ENCODE assay signal across 13 cellular contexts in the genomic region with DNA sequence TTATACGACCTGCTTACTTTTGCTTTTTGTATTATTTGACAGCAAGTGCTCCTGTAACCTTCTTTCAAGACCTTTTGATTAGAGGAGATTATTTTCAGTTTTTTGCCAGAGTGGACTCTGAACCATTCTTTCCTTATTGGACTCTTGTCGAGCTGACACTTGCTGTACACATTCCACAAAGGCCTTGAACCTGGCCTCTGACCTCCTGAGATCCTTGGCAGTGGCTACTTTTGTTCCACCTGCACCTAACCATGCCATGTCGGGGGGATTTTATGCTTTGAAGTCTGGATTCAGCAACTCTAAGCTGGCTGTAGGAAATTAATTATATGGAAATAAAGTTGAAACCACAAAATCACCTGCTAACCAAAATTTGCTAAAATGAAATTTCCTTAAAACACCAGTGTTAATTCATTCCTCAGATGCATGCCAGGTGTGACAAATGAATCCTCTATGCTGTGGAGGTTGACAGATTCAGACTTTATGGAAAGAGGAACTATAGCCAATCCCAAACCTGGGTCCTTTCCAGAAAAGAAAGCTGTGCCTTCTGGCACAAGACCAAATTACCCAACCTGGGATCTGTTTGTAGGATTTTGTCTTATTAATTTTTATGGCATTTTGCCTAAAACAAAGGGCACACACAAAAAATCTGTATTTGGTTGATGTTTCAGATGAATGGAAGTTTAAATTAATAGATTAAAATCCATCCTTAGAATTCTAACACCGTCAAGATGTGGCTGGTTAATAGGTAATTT.
DNase-seq lines count a peak whose midpoint lies in the region; ATAC-seq, FAIRE-seq and TF ChIP-seq lines count a peak whose summit lies in the region.
"Had no signal": no experiment of that assay in that cellular context is flagged by ENCODE, and none has a peak within 500 bp of the region (broad histone marks: within the 10 kb centered on the region; RNA-seq: fewer than 3 reads in every experiment).

No MANE protein-coding gene starts in this region.

- peak overlapping the region; percentile 47; the same call in 1 of the 2 replicates for H3K4me2 ChIP-seq in GM12878 (ENCODE audit: control insufficient read depth, insufficient read depth)
- no peak overlapping the region for H3K4me2 ChIP-seq in neural progenitor cell

- H3K79me2 ChIP-seq in GM12878 (ENCODE audit: control insufficient read depth, insufficient read depth, low read length): no peaks in the 10 kb centered on the region; the same call in none of the 2 replicates
- no peaks in the 10 kb centered on the region for H3K79me2 ChIP-seq in neural progenitor cell (ENCODE audit: low read depth)

- SMC1A ChIA-PET in GM12878 (lab: Charles Lee; ENCODE audit: uncharacterized antibody, unreplicated experiment): interaction anchor here (0.8 to 14.3 kb wide), 12 partner anchors 8 to 316 kb away, joined by 3 to 246 read pairs (median 6); no protein-coding TSS in a partner anchor

- H4K20me1 ChIP-seq in GM12878 (ENCODE audit: control insufficient read depth, insufficient read depth): no peaks in the 10 kb centered on the region
- H4K20me1 ChIP-seq in neural progenitor cell (ENCODE audit: low read depth): no peaks in the 10 kb centered on the region

- ATAC-seq in GM12878 (no peak), HG03432 (IDR thresholded peaks at IDR 0.05; ENCODE audit: unreplicated experiment) (no peak), HG03280 (IDR thresholded peaks at IDR 0.05; ENCODE audit: unreplicated experiment) (no peak)

- H3K4me3 ChIP-seq in GM12878 (no peak overlapping the region), neural progenitor cell (no peak overlapping the region)
- H3K4me3 ChIP-seq: colonic mucosa, ovary, thyroid gland had no signal

- H3K4me3 Mint-ChIP-seq in neural progenitor cell: no peak overlapping the region

- H3K9me3 ChIP-seq in GM12878 (replicated peaks; ENCODE audit: control insufficient read depth, insufficient read depth, low read length) (peaks cover 7% of the 10 kb centered on the region), neural progenitor cell (ENCODE audit: low read depth) (no peaks in the 10 kb centered on the region)
- H3K9me3 ChIP-seq: colonic mucosa, ovary, thyroid gland had no signal

- H3K27ac ChIP-seq in GM12878 (ENCODE audit: control insufficient read depth, insufficient read depth) (peak overlapping the region; percentile 30), neural progenitor cell (no peak overlapping the region)
- H3K27ac ChIP-seq: 22Rv1, colonic mucosa, ovary, thyroid gland had no signal

- no peaks in the 10 kb centered on the region for H3F3A ChIP-seq in neural progenitor cell (ENCODE audit: low read depth)

- intact Hi-C loops in GM12878 (cut with micrococcal nuclease; ENCODE audit: unreplicated experiment): no loop called here

- CTCF ChIA-PET in GM12878 (lab: Yijun Ruan, JAX): interaction anchor here (1.3 to 4.6 kb wide), 8 partner anchors 8 to 316 kb away, joined by 3 to 24 read pairs (median 6); no protein-coding TSS in a partner anchor

- H3K36me3 Mint-ChIP-seq in neural progenitor cell: no peaks in the 10 kb centered on the region
- H3K36me3 Mint-ChIP-seq: activated naive CD4-positive, alpha-beta T cell treated with anti-CD3 and anti-CD28 coated beads, Interleukin-2, amount 50 U/mL, for 72 hours had no signal

- no peaks in the 10 kb centered on the region for H3K9me3 Mint-ChIP-seq in neural progenitor cell
- H3K9me3 Mint-ChIP-seq: activated naive CD4-positive, alpha-beta T cell treated with anti-CD3 and anti-CD28 coated beads, Interleukin-2, amount 50 U/mL, for 72 hours had no signal

- TSS peak; percentile 73 for BruUV-seq in GM12878 (replicated peaks; lab: Mats Ljungman, UMichigan)

- TF ChIP-seq CTCF in GM12878 (IDR thresholded peaks at IDR 0.05 in 2 of 3, conservative IDR thresholded peaks at IDR 0.05 in 1 of 3; ENCODE audit: control insufficient read depth in 2 of 3, extremely low read depth in 1 of 3, insufficient read depth in 1 of 3, low read depth in 3 of 3, low read length in 3 of 3) (no peak), neural progenitor cell (IDR thresholded peaks at IDR 0.05) (no peak)

- POLR2A ChIA-PET in GM12878 (lab: Charles Lee): interaction anchor here (1.0 to 9.1 kb wide), 6 partner anchors 8 to 93 kb away, joined by 3 to 74 read pairs (median 5); no protein-coding TSS in a partner anchor

- TF ChIP-seq POLR2A in GM12878 (IDR thresholded peaks at IDR 0.05; ENCODE audit: low read depth, low read length): no peak

- peak; percentile 57 for DNase-seq in DMS 273 (lab: John Stamatoyannopoulos, UW; ENCODE audit: unreplicated experiment)
- DNase-seq in DMS 273 treated with DMSO at 0.1 percent for 48 hours (lab: John Stamatoyannopoulos, UW): no peak
- DNase-seq in NCI-H2171 (lab: John Stamatoyannopoulos, UW): peak; percentile 60
- no peak for DNase-seq in GM12878 (ENCODE audit: low read depth, low spot score)
- no peak for DNase-seq in neural progenitor cell (ENCODE audit: low spot score)
- no peak for DNase-seq in NCI-H128 (lab: John Stamatoyannopoulos, UW; ENCODE audit: unreplicated experiment)
- DNase-seq: colonic mucosa, thyroid gland had no signal

- FAIRE-seq in GM12878 (lab: Jason Lieb, UNC): no peak

- no peaks in the 10 kb centered on the region for H3K36me3 ChIP-seq in GM12878 (ENCODE audit: control insufficient read depth in 2 of 2, insufficient read depth in 2 of 2, low read length in 1 of 2)
- no peaks in the 10 kb centered on the region for H3K36me3 ChIP-seq in neural progenitor cell
- H3K36me3 ChIP-seq: colonic mucosa, ovary, thyroid gland had no signal

- H3K4me1 ChIP-seq in GM12878 (ENCODE audit: control insufficient read depth, insufficient read depth, low read length) (peaks cover 51% of the 10 kb centered on the region), neural progenitor cell (no peaks in the 10 kb centered on the region)
- H3K4me1 ChIP-seq: colonic mucosa, thyroid gland had no signal

- in situ Hi-C loops in GM12878 (cut with MboI): no loop called here

- RAD21 ChIA-PET in GM12878 (lab: Charles Lee; ENCODE audit: unreplicated experiment): interaction anchor here (0.7 to 7.8 kb wide), 8 partner anchors 8 to 80 kb away, joined by 3 to 95 read pairs (median 4); no protein-coding TSS in a partner anchor

- WGBS in GM12878 (ENCODE audit: insufficient coverage, insufficient replicate concordance, low lambda C conversion rate, missing lambda C conversion rate): 90% methylated on average over 4 of the region's 4 CpGs

- peaks cover 13% of the 10 kb centered on the region for H3K4me1 Mint-ChIP-seq in neural progenitor cell

- H3K27ac Mint-ChIP-seq in neural progenitor cell: no peak overlapping the region
- H3K27ac Mint-ChIP-seq: activated naive CD4-positive, alpha-beta T cell treated with anti-CD3 and anti-CD28 coated beads, Interleukin-2, amount 50 U/mL, for 72 hours had no signal

- no peaks in the 10 kb centered on the region for H3K27me3 ChIP-seq in GM12878 (replicated peaks in 1 of 2; ENCODE audit: control insufficient read depth in 2 of 2, insufficient read depth in 2 of 2, low read length in 1 of 2)
- no peaks in the 10 kb centered on the region for H3K27me3 ChIP-seq in neural progenitor cell
- H3K27me3 ChIP-seq: colonic mucosa, ovary, thyroid gland had no signal

- H2AFZ ChIP-seq in GM12878 (ENCODE audit: control insufficient read depth, low read depth, low read length) (peak overlapping the region; percentile 52; the same call in 1 of the 2 replicates), neural progenitor cell (replicated peaks) (peak overlapping the region; percentile 67)

- H3K9ac ChIP-seq in GM12878 (ENCODE audit: control insufficient read depth, insufficient read depth, low read length) (no peak overlapping the region), neural progenitor cell (no peak overlapping the region)

- no peak for TF ChIP-seq EP300 in GM12878 (IDR thresholded peaks at IDR 0.05; ENCODE audit: borderline replicate concordance in 1 of 2, control insufficient read depth in 1 of 2, low read depth in 2 of 2, low read length in 2 of 2)

- no peak for TF ChIP-seq RAD21 in GM12878 (IDR thresholded peaks at IDR 0.05; ENCODE audit: insufficient read depth, low read depth, low read length)

- no peaks in the 10 kb centered on the region for H3K27me3 Mint-ChIP-seq in neural progenitor cell (ENCODE audit: insufficient read depth, low read depth)

TF ChIP-seq in GM12878, 131 proteins besides CTCF, POLR2A, EP300 and RAD21 (continues in another document):
- TF ChIP-seq MEF2A (IDR thresholded peaks at IDR 0.05; ENCODE audit: insufficient read depth, low read depth, low read length): no peak
- TF ChIP-seq, protein P1, sequence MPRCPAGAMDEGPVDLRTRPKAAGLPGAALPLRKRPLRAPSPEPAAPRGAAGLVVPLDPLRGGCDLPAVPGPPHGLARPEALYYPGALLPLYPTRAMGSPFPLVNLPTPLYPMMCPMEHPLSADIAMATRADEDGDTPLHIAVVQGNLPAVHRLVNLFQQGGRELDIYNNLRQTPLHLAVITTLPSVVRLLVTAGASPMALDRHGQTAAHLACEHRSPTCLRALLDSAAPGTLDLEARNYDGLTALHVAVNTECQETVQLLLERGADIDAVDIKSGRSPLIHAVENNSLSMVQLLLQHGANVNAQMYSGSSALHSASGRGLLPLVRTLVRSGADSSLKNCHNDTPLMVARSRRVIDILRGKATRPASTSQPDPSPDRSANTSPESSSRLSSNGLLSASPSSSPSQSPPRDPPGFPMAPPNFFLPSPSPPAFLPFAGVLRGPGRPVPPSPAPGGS (IDR thresholded peaks at IDR 0.05; ENCODE audit: borderline replicate concordance, insufficient read depth, low read depth, low read length, poor library complexity, severe bottlenecking): no peak
- no peak for TF ChIP-seq BHLHE40 (IDR thresholded peaks at IDR 0.05; ENCODE audit: borderline replicate concordance in 1 of 2, low read depth in 2 of 2, low read length in 1 of 2)
- TF ChIP-seq, protein P2, sequence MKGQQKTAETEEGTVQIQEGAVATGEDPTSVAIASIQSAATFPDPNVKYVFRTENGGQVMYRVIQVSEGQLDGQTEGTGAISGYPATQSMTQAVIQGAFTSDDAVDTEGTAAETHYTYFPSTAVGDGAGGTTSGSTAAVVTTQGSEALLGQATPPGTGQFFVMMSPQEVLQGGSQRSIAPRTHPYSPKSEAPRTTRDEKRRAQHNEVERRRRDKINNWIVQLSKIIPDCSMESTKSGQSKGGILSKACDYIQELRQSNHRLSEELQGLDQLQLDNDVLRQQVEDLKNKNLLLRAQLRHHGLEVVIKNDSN (IDR thresholded peaks at IDR 0.05; ENCODE audit: borderline replicate concordance, extremely low read length, insufficient read depth, low read depth, low read length): no peak
- TF ChIP-seq ZNF384 (IDR thresholded peaks at IDR 0.05; ENCODE audit: borderline replicate concordance, low read depth, low read length): no peak
- TF ChIP-seq FOS (IDR thresholded peaks at IDR 0.05; ENCODE audit: borderline replicate concordance, extremely low read depth, insufficient read length): no peak
- TF ChIP-seq HCFC1 (IDR thresholded peaks at IDR 0.05; ENCODE audit: low read length): no peak
- no peak for TF ChIP-seq CREB1 (IDR thresholded peaks at IDR 0.05; ENCODE audit: low read depth)
- no peak for TF ChIP-seq MTA2 (IDR thresholded peaks at IDR 0.05; ENCODE audit: low read depth)

Comparison
In these comparisons a context has a peak if more than half of its experiments do, and no peak if none do; other contexts are left out.
1. DNase-seq: peak in DMS 273 (single experiment) and NCI-H2171 (single experiment); none in DMS 273 treated with DMSO at 0.1 percent for 48 hours (single experiment), GM12878 (single experiment), neural progenitor cell (single experiment) and NCI-H128 (single experiment).